2 cellular contexts compared by ENCODE assay signal in genomic region chr11:79484872-79485271, GRCh38.
TF ChIP-seq lines count a peak whose summit lies in the region.

No MANE protein-coding gene starts in this region.

TF ChIP-seq in HepG2, 621 proteins besides CTCF, POLR2A, EP300 and RAD21:
- no peak for TF ChIP-seq ZNF160 (CRISPR knock-in tag; IDR thresholded peaks at IDR 0.05)
- TF ChIP-seq TBX2 (CRISPR knock-in tag; IDR thresholded peaks at IDR 0.05; ENCODE audit: borderline replicate concordance), result no peak
- TF ChIP-seq ZBTB20 (CRISPR knock-in tag; IDR thresholded peaks at IDR 0.05; ENCODE audit: borderline replicate concordance, low read depth), result no peak
- TF ChIP-seq PLRG1 (conservative IDR thresholded peaks at IDR 0.05), result no peak
- TF ChIP-seq ZBTB33 (CRISPR knock-in tag; IDR thresholded peaks at IDR 0.05), result no peak
- no peak for TF ChIP-seq TAF15 (IDR thresholded peaks at IDR 0.05; ENCODE audit: low read depth, low read length, poor library complexity, severe bottlenecking)
- peak; percentile 63 for TF ChIP-seq MAFF (IDR thresholded peaks at IDR 0.05; ENCODE audit: low read depth, low read length)
- no peak for TF ChIP-seq ZNF264 (CRISPR knock-in tag; IDR thresholded peaks at IDR 0.05)
- TF ChIP-seq MAFK (conservative IDR thresholded peaks at IDR 0.05 in 1 of 2, IDR thresholded peaks at IDR 0.05 in 1 of 2; ENCODE audit: low read length in 2 of 2), result peak; percentile 38 to 69
- no peak for TF ChIP-seq NKX3-1 (CRISPR knock-in tag; IDR thresholded peaks at IDR 0.05)
- no peak for TF ChIP-seq FOXC1 (CRISPR knock-in tag; IDR thresholded peaks at IDR 0.05; ENCODE audit: borderline replicate concordance)
- no peak for TF ChIP-seq ELK4 (CRISPR knock-in tag; IDR thresholded peaks at IDR 0.05; ENCODE audit: borderline replicate concordance)

TF ChIP-seq in K562, 482 proteins besides CTCF, POLR2A, EP300 and RAD21:
- TF ChIP-seq C11orf30 (IDR thresholded peaks at IDR 0.05; ENCODE audit: low read depth), result peak; percentile 36; the same call in 1 of the 2 replicates
- no peak for TF ChIP-seq OTX1 (CRISPR knock-in tag; IDR thresholded peaks at IDR 0.05)
- TF ChIP-seq ARID3B (CRISPR knock-in tag; IDR thresholded peaks at IDR 0.05; ENCODE audit: borderline replicate concordance), result no peak
- no peak for TF ChIP-seq SMARCB1 (IDR thresholded peaks at IDR 0.05; ENCODE audit: insufficient read length, low read depth)
- no peak for TF ChIP-seq HNRNPLL (IDR thresholded peaks at IDR 0.05; ENCODE audit: low read depth, low read length, poor library complexity, severe bottlenecking)
- no peak for TF ChIP-seq MBD1 (CRISPR knock-in tag; IDR thresholded peaks at IDR 0.05)
- TF ChIP-seq TBL1XR1 (IDR thresholded peaks at IDR 0.05; ENCODE audit: low read length in 2 of 2), result no peak
- peak; percentile 49 for TF ChIP-seq ZNF316 (IDR thresholded peaks at IDR 0.05)
